ENCODE assay signal across 10 cellular contexts in the genomic region with DNA sequence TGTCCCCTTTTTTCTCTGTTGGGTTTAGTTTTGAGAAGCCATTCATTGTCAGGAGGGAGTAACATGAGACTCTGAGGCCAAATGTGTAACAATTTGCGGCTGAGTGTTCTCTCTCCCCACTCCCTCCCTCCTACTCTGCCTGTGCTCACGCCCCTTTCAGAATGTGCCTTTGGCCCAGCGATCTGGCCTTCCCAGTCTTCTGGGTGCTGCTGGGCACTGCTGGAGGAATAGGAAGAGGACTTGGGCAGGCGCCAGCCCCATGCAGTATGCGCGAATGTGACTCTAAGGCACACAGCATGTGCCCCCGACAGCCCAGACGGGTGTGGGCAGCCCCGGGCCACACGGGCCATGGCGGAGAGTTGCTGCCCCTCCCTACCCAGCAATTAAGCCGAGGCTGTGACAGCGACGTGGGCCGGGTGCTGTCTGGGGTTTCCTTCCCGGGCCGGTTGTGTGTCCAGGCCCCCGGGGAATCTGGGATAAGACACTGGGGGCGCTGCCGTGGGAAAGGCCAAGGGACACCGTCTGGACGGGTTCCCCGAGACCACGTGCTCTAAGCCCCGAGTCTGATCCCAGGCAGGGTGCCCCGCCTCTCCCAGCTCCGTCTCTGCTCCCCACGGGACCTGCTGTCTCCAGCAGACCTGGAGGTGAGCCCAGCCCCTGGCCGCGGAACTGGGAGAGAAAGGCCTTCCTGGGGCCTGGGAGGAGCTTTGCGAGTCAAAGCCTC.
DNase-seq lines count a peak whose midpoint lies in the region; ATAC-seq, FAIRE-seq and TF ChIP-seq lines count a peak whose summit lies in the region.
"Had no signal": no experiment of that assay in that cellular context is flagged by ENCODE, and none has a peak within 500 bp of the region (broad histone marks: within the 10 kb centered on the region; RNA-seq: fewer than 3 reads in every experiment).

No MANE protein-coding gene starts in this region.

- no peaks in the 10 kb centered on the region for H3K4me1 Mint-ChIP-seq in astrocyte (ENCODE audit: low read depth, unreplicated experiment)
- H3K4me1 Mint-ChIP-seq: B cell had no signal

- H3K4me3 ChIP-seq in astrocyte (ENCODE audit: insufficient read depth, low read depth, low read length): peak overlapping the region; percentile 25
- no peak overlapping the region for H3K4me3 ChIP-seq in hepatocyte
- H3K4me3 ChIP-seq in sigmoid colon: peak overlapping the region in 3 of 4 donors; percentile 15 to 33 (median 23)

- peak overlapping the region; percentile 24 for H3K9ac ChIP-seq in astrocyte (ENCODE audit: low read length)

- H3K36me3 Mint-ChIP-seq in astrocyte (ENCODE audit: low read depth, unreplicated experiment): no peaks in the 10 kb centered on the region

- H3K27me3 ChIP-seq in astrocyte (ENCODE audit: insufficient read depth, low read length) (peaks cover 13% of the 10 kb centered on the region), hepatocyte (no peaks in the 10 kb centered on the region), sigmoid colon (peaks cover 0 to 24% (median 0%) of the 10 kb centered on the region in 3 donors)

- H3K9me3 Mint-ChIP-seq in astrocyte (ENCODE audit: unreplicated experiment): peaks cover 11% of the 10 kb centered on the region

- no peaks in the 10 kb centered on the region for H3K36me3 ChIP-seq in astrocyte (ENCODE audit: insufficient read depth, low read length)
- no peaks in the 10 kb centered on the region for H3K36me3 ChIP-seq in hepatocyte (replicated peaks; ENCODE audit: insufficient read depth, low read depth)
- H3K36me3 ChIP-seq in sigmoid colon: no peaks in the 10 kb centered on the region

- FAIRE-seq in astrocyte (lab: Jason Lieb, UNC): no peak
- FAIRE-seq: TTC549 had no signal

- H3K27ac ChIP-seq in 22Rv1 (peak overlapping the region; percentile 53), astrocyte (ENCODE audit: low read depth, low read length) (no peak overlapping the region), hepatocyte (no peak overlapping the region), sigmoid colon (peak overlapping the region; percentile 46 to 57 (median 48))

- H3K4me1 ChIP-seq in astrocyte (ENCODE audit: insufficient read depth, low read length): peaks cover 9% of the 10 kb centered on the region
- peaks cover 6% of the 10 kb centered on the region for H3K4me1 ChIP-seq in hepatocyte (ENCODE audit: insufficient read depth)
- peaks cover 0 to 12% (median 0%) of the 10 kb centered on the region in 4 donors for H3K4me1 ChIP-seq in sigmoid colon

- H3K27ac Mint-ChIP-seq in astrocyte (ENCODE audit: unreplicated experiment): no peak overlapping the region
- H3K27ac Mint-ChIP-seq: B cell had no signal

- 62% methylated on average over 26 of the region's 31 CpGs for WGBS in hepatocyte (ENCODE audit: low lambda C conversion rate, missing lambda C conversion rate)
- WGBS in sigmoid colon, 2 donors: 65 to 74% methylated on average over 31 of the region's 31 CpGs

- H3K27me3 Mint-ChIP-seq in astrocyte (ENCODE audit: low read depth, unreplicated experiment): peaks cover 8% of the 10 kb centered on the region

- H3K4me2 ChIP-seq in astrocyte (ENCODE audit: low read length): peak overlapping the region; percentile 80
- peak overlapping the region; percentile 66 for H3K4me2 ChIP-seq in hepatocyte

- H2AFZ ChIP-seq in astrocyte (ENCODE audit: low read depth, low read length) (peak overlapping the region; percentile 94), hepatocyte (peak overlapping the region; percentile 38)

- ATAC-seq in HG02970 (IDR thresholded peaks at IDR 0.05; ENCODE audit: low FRiP score, unreplicated experiment) (peak; percentile 10), GM21528 (IDR thresholded peaks at IDR 0.05; ENCODE audit: low FRiP score, unreplicated experiment) (no peak)

- H3K4me3 Mint-ChIP-seq in astrocyte (ENCODE audit: unreplicated experiment): no peak overlapping the region
- H3K4me3 Mint-ChIP-seq: B cell had no signal

- DNase-seq in astrocyte (ENCODE audit: low read depth) (peak; percentile 36), hepatocyte (ENCODE audit: low spot score) (no peak), sigmoid colon (peak; percentile 83), NCI-H510A treated with DMSO at 0.1 percent for 48 hours (lab: John Stamatoyannopoulos, UW) (no peak), T-helper 9 cell (no peak)

- H3K9me2 ChIP-seq in hepatocyte (replicated peaks; ENCODE audit: insufficient read depth): no peaks in the 10 kb centered on the region

- no peak for TF ChIP-seq EP300 in sigmoid colon (IDR thresholded peaks at IDR 0.05)

- H3K9me3 ChIP-seq in astrocyte (ENCODE audit: insufficient read depth, low read depth, low read length): no peaks in the 10 kb centered on the region
- no peaks in the 10 kb centered on the region for H3K9me3 ChIP-seq in hepatocyte (ENCODE audit: low read depth)
- peaks cover 0 to 6% (median 2%) of the 10 kb centered on the region in 4 donors for H3K9me3 ChIP-seq in sigmoid colon

- TF ChIP-seq CTCF in 22Rv1 (IDR thresholded peaks at IDR 0.05) (peak; percentile 76), astrocyte (IDR thresholded peaks at IDR 0.05; ENCODE audit: insufficient read depth, low read depth, low read length) (no peak), hepatocyte (IDR thresholded peaks at IDR 0.05; ENCODE audit: poor library complexity) (no peak), sigmoid colon (IDR thresholded peaks at IDR 0.05) (peak in 1 of 4 experiments; percentile 7)

- intact Hi-C loops in sigmoid colon (cut with DNase I): no loop called here

- no peaks in the 10 kb centered on the region for H4K20me1 ChIP-seq in astrocyte (ENCODE audit: insufficient read depth, low read length)
- no peaks in the 10 kb centered on the region for H4K20me1 ChIP-seq in hepatocyte (ENCODE audit: insufficient read depth, poor library complexity, severe bottlenecking)

- TF ChIP-seq POLR2A in sigmoid colon (IDR thresholded peaks at IDR 0.05): no peak

- H3K79me2 ChIP-seq in astrocyte (ENCODE audit: insufficient read depth, low read length): no peaks in the 10 kb centered on the region
- H3K79me2 ChIP-seq in hepatocyte: no peaks in the 10 kb centered on the region

Comparison
In these comparisons a context has a peak if more than half of its experiments do, and no peak if none do; other contexts are left out.
1. H3K27ac ChIP-seq: peak in 22Rv1 (single experiment) and sigmoid colon (4 of 4); none in astrocyte (single experiment) and hepatocyte (single experiment).
2. DNase-seq: peak in astrocyte (single experiment) and sigmoid colon (single experiment); none in hepatocyte (single experiment), NCI-H510A treated with DMSO at 0.1 percent for 48 hours (single experiment) and T-helper 9 cell (single experiment).